Comparison of ENCODE assay signal across 18 cellular contexts in the genomic region with DNA sequence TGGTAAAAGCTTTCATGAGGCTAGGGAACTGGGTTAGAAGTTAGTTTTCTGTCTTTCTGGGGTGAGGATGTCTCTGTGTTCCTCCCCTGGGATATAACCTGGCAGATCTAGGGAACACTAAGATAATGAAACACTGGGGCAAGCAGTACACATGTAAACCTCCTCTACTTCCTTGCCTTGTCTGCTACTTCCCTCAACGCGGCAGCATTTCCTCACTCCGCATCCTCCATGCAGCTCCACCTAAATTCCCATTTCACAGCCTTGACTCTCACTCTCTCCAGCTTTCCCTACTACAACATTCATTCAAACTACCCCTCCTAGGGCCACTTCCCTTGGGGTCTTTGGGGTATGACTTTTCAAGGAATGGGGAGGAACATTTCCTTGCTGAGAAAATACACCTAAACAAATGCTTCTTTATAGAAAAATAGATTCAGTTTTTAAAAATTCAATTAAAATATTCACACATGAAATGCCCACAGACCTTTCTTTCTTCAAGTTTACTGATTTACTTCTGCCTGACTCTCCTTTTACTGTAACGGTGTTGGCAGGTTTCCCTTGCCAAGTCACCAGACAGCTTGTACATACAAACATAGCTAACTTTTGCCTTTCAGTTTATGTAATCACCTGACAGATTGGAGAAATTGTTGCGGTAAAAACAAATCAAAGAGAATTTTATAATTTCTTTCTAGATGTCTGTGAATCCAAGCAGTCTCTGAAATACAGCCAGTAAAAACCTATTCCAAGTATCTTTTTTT.
DNase-seq lines count a peak whose midpoint lies in the region; ATAC-seq, FAIRE-seq and TF ChIP-seq lines count a peak whose summit lies in the region.
"Had no signal": no experiment of that assay in that cellular context is flagged by ENCODE, and none has a peak within 500 bp of the region (broad histone marks: within the 10 kb centered on the region; RNA-seq: fewer than 3 reads in every experiment).

No MANE protein-coding gene starts in this region.

- H4K20me1 ChIP-seq in astrocyte (ENCODE audit: insufficient read depth, low read length), result no peaks in the 10 kb centered on the region

- H3K27me3 ChIP-seq in astrocyte (ENCODE audit: insufficient read depth, low read length), result no peaks in the 10 kb centered on the region
- H3K27me3 ChIP-seq in gastroesophageal sphincter, result no peaks in the 10 kb centered on the region
- no peaks in the 10 kb centered on the region for H3K27me3 ChIP-seq in rectal smooth muscle tissue (ENCODE audit: control insufficient read depth, insufficient read depth, low read length)
- H3K27me3 ChIP-seq: suprapubic skin had no signal

- H2AFZ ChIP-seq in astrocyte (ENCODE audit: low read depth, low read length), result peak overlapping the region; percentile 6

- no peaks in the 10 kb centered on the region for H3K27me3 Mint-ChIP-seq in astrocyte (ENCODE audit: low read depth, unreplicated experiment)
- H3K27me3 Mint-ChIP-seq: activated naive CD4-positive, alpha-beta T cell treated with anti-CD3 and anti-CD28 coated beads, Interleukin-2, amount 50 U/mL, for 24 hours had no signal

- no peaks in the 10 kb centered on the region for H3K79me2 ChIP-seq in astrocyte (ENCODE audit: insufficient read depth, low read length)

- no peaks in the 10 kb centered on the region for H3K36me3 Mint-ChIP-seq in astrocyte (ENCODE audit: low read depth, unreplicated experiment)
- H3K36me3 Mint-ChIP-seq: activated naive CD4-positive, alpha-beta T cell treated with anti-CD3 and anti-CD28 coated beads, Interleukin-2, amount 50 U/mL, for 24 hours had no signal

- no peak for FAIRE-seq in astrocyte (lab: Jason Lieb, UNC)

- no peak overlapping the region for H3K4me2 ChIP-seq in astrocyte (ENCODE audit: low read length)

- 26 to 37% methylated on average over 4 to 5 of the region's 5 CpGs for WGBS in gastroesophageal sphincter (ENCODE audit: low coverage in 1 of 2), 2 donors

- H3K9ac ChIP-seq in astrocyte (ENCODE audit: low read length) (no peak overlapping the region), rectal smooth muscle tissue (ENCODE audit: low read length) (no peak overlapping the region)

- TF ChIP-seq CTCF in astrocyte (IDR thresholded peaks at IDR 0.05; ENCODE audit: insufficient read depth, low read depth, low read length) (no peak), gastroesophageal sphincter (IDR thresholded peaks at IDR 0.05) (no peak)

- H3K4me3 ChIP-seq in astrocyte (ENCODE audit: insufficient read depth, low read depth, low read length) (no peak overlapping the region), gastroesophageal sphincter (no peak overlapping the region), rectal smooth muscle tissue (ENCODE audit: low read length) (no peak overlapping the region)
- H3K4me3 ChIP-seq: coronary artery, HAP-1, suprapubic skin had no signal

- TF ChIP-seq EP300 in gastroesophageal sphincter (IDR thresholded peaks at IDR 0.05), result no peak

- H3K4me1 ChIP-seq in astrocyte (ENCODE audit: insufficient read depth, low read length) (peaks cover 14% of the 10 kb centered on the region), gastroesophageal sphincter (peaks cover 3 to 18% (median 8%) of the 10 kb centered on the region in 3 donors), rectal smooth muscle tissue (ENCODE audit: control insufficient read depth, insufficient read depth, low read length) (peaks cover 3% of the 10 kb centered on the region)
- H3K4me1 ChIP-seq: HAP-1 had no signal

- peak; percentile 20 for DNase-seq in DMS 273 (lab: John Stamatoyannopoulos, UW; ENCODE audit: unreplicated experiment)
- DNase-seq in DMS 273 treated with DMSO at 0.1 percent for 48 hours (lab: John Stamatoyannopoulos, UW), result no peak
- peak; percentile 73 for DNase-seq in astrocyte (ENCODE audit: low read depth)
- DNase-seq in SIG-M5 (lab: John Stamatoyannopoulos, UW), result no peak
- DNase-seq in NCI-H1417 treated with DMSO at 0.1 percent for 48 hours (lab: John Stamatoyannopoulos, UW), result no peak
- DNase-seq: 8988T; foreskin melanocyte; islet precursor cell; MM.1S; stimulated activated CD4-positive, alpha-beta T cell treated with anti-CD3 and anti-CD28 coated beads, Interleukin-12 subunit alpha, Interleukin-12 subunit beta, amount 100 ng/mL, for 4 hours had no signal

- H3K9me3 ChIP-seq in astrocyte (ENCODE audit: insufficient read depth, low read depth, low read length), result no peaks in the 10 kb centered on the region
- H3K9me3 ChIP-seq in gastroesophageal sphincter, result no peaks in the 10 kb centered on the region
- H3K9me3 ChIP-seq: HAP-1, suprapubic skin had no signal

- no peak for TF ChIP-seq POLR2A in gastroesophageal sphincter (IDR thresholded peaks at IDR 0.05)

- H3K27ac ChIP-seq in astrocyte (ENCODE audit: low read depth, low read length) (peak overlapping the region; percentile 12), gastroesophageal sphincter (peak overlapping the region in 3 of 4 donors; percentile 21 to 58 (median 41)), rectal smooth muscle tissue (ENCODE audit: low read depth, low read length) (peak overlapping the region; percentile 22)
- H3K27ac ChIP-seq: coronary artery, suprapubic skin had no signal

- no peak for ATAC-seq in gastroesophageal sphincter
- ATAC-seq in GM18861 (IDR thresholded peaks at IDR 0.05; ENCODE audit: unreplicated experiment), result no peak

- peaks cover 14% of the 10 kb centered on the region for H3K4me1 Mint-ChIP-seq in astrocyte (ENCODE audit: low read depth, unreplicated experiment)
- H3K4me1 Mint-ChIP-seq: activated naive CD4-positive, alpha-beta T cell treated with anti-CD3 and anti-CD28 coated beads, Interleukin-2, amount 50 U/mL, for 24 hours; nephron had no signal

- H3K9me3 Mint-ChIP-seq in astrocyte (ENCODE audit: unreplicated experiment), result peaks cover 6% of the 10 kb centered on the region
- H3K9me3 Mint-ChIP-seq: activated naive CD4-positive, alpha-beta T cell treated with anti-CD3 and anti-CD28 coated beads, Interleukin-2, amount 50 U/mL, for 24 hours had no signal

- no peaks in the 10 kb centered on the region for H3K36me3 ChIP-seq in astrocyte (ENCODE audit: insufficient read depth, low read length)
- H3K36me3 ChIP-seq in gastroesophageal sphincter, result no peaks in the 10 kb centered on the region
- no peaks in the 10 kb centered on the region for H3K36me3 ChIP-seq in rectal smooth muscle tissue (ENCODE audit: control insufficient read depth, insufficient read depth, low read length)
- H3K36me3 ChIP-seq: HAP-1, suprapubic skin had no signal

- H3K4me3 Mint-ChIP-seq in astrocyte (ENCODE audit: unreplicated experiment), result no peak overlapping the region
- H3K4me3 Mint-ChIP-seq: activated naive CD4-positive, alpha-beta T cell treated with anti-CD3 and anti-CD28 coated beads, Interleukin-2, amount 50 U/mL, for 24 hours; nephron had no signal

- peak overlapping the region; percentile 55 for H3K27ac Mint-ChIP-seq in astrocyte (ENCODE audit: unreplicated experiment)
- H3K27ac Mint-ChIP-seq: activated naive CD4-positive, alpha-beta T cell treated with anti-CD3 and anti-CD28 coated beads, Interleukin-2, amount 50 U/mL, for 24 hours had no signal

Comparison
In these comparisons a context has a peak if more than half of its experiments do, and no peak if none do; other contexts are left out.
1. DNase-seq: peak in DMS 273 (single experiment) and astrocyte (single experiment); none in DMS 273 treated with DMSO at 0.1 percent for 48 hours (single experiment), SIG-M5 (single experiment) and NCI-H1417 treated with DMSO at 0.1 percent for 48 hours (single experiment).
2. Peak in every context shown above with its lines, with median percentiles within 50 percentile points of each other: H3K27ac ChIP-seq.